ENCODE assay signal across 18 cellular contexts in genomic region chr13:51564671-51565070, GRCh38. TPM values are rescaled to one million over a fixed set of nuclear protein-coding genes. Genes with fewer than 3 reads are reported as not detected.
DNase-seq lines count a peak whose midpoint lies in the region; ATAC-seq lines count a peak whose summit lies in the region.
"Had no signal": no experiment of that assay in that cellular context is flagged by ENCODE, and none has a peak within 500 bp of the region (broad histone marks: within the 10 kb centered on the region; RNA-seq: fewer than 3 reads in every experiment).

No MANE protein-coding gene starts in this region.

- no peak overlapping the region for H3K14ac ChIP-seq in trophoblast cell (ENCODE audit: low read length)

- H3K4me3 ChIP-seq in Karpas-422 (ENCODE audit: low read length) = no peak overlapping the region
- H3K4me3 ChIP-seq in trophoblast cell (ENCODE audit: low read depth, low read length) = no peak overlapping the region
- H3K4me3 ChIP-seq: A549, BLaER1, GM12878, HAP-1 had no signal

- no peak overlapping the region for H4K8ac ChIP-seq in trophoblast cell (ENCODE audit: low read depth, low read length)

- H3K27ac Mint-ChIP-seq in activated CD4-positive, alpha-beta T cell treated with anti-CD3 and anti-CD28 coated beads, Interleukin-2, amount 10 ng/mL, durations not matched to agents 24 days and 14 days = no peak overlapping the region
- H3K27ac Mint-ChIP-seq: CD8-positive, alpha-beta T cell had no signal

- H3K18ac ChIP-seq in trophoblast cell (ENCODE audit: low read length) = no peak overlapping the region

- no peaks in the 10 kb centered on the region for H3K9me3 ChIP-seq in Karpas-422 (ENCODE audit: low read length)
- peaks cover 5% of the 10 kb centered on the region for H3K9me3 ChIP-seq in trophoblast cell (ENCODE audit: insufficient read depth, low read depth, low read length)
- H3K9me3 ChIP-seq: A549, HAP-1 had no signal

- no CpG with 5 or more reads among the region's 1 CpG for WGBS in trophoblast cell (ENCODE audit: extremely low coverage, insufficient coverage, insufficient read length)

- intact Hi-C loops in activated CD4-positive, alpha-beta T cell treated with anti-CD3 and anti-CD28 coated beads, Interleukin-2, amount 10 ng/mL, durations not matched to agents 24 days and 14 days (cut with micrococcal nuclease) = no loop called here

- no peaks in the 10 kb centered on the region for H3K36me3 Mint-ChIP-seq in activated CD4-positive, alpha-beta T cell treated with anti-CD3 and anti-CD28 coated beads, Interleukin-2, amount 10 ng/mL, durations not matched to agents 24 days and 14 days (ENCODE audit: low read depth)
- H3K36me3 Mint-ChIP-seq: CD8-positive, alpha-beta T cell had no signal

- no peaks in the 10 kb centered on the region for H3K79me1 ChIP-seq in trophoblast cell (ENCODE audit: low read length)

- no peaks in the 10 kb centered on the region for H4K20me1 ChIP-seq in Karpas-422 (ENCODE audit: insufficient read depth, low read depth, low read length)
- H4K20me1 ChIP-seq: BLaER1 had no signal

- no peak overlapping the region for H3K23ac ChIP-seq in trophoblast cell (ENCODE audit: low read length)

- H3K4me1 Mint-ChIP-seq in activated CD4-positive, alpha-beta T cell treated with anti-CD3 and anti-CD28 coated beads, Interleukin-2, amount 10 ng/mL, durations not matched to agents 24 days and 14 days = peaks cover 26% of the 10 kb centered on the region

- no peak overlapping the region for H2BK5ac ChIP-seq in trophoblast cell (ENCODE audit: low read depth, low read length, poor library complexity)

- no peaks in the 10 kb centered on the region for H3K9me2 ChIP-seq in Karpas-422 (replicated peaks; ENCODE audit: insufficient read depth, low read length)

- no peaks in the 10 kb centered on the region for H3K27me3 ChIP-seq in Karpas-422 (ENCODE audit: low read length)
- no peaks in the 10 kb centered on the region for H3K27me3 ChIP-seq in trophoblast cell (ENCODE audit: insufficient read depth, low read length)
- H3K27me3 ChIP-seq: BLaER1 had no signal

- H3K79me2 ChIP-seq in Karpas-422 (ENCODE audit: low read length) (no peaks in the 10 kb centered on the region), trophoblast cell (ENCODE audit: control insufficient read depth, insufficient read depth, low read length, poor library complexity) (no peaks in the 10 kb centered on the region)

- H3K9me3 Mint-ChIP-seq in activated CD4-positive, alpha-beta T cell treated with anti-CD3 and anti-CD28 coated beads, Interleukin-2, amount 10 ng/mL, durations not matched to agents 24 days and 14 days = peaks cover 8% of the 10 kb centered on the region
- H3K9me3 Mint-ChIP-seq: CD8-positive, alpha-beta T cell had no signal

- H3K4me2 ChIP-seq in Karpas-422 (ENCODE audit: low read depth, low read length, poor library complexity, severe bottlenecking) = no peak overlapping the region
- H3K4me2 ChIP-seq in trophoblast cell (ENCODE audit: low read length) = no peak overlapping the region
- H3K4me2 ChIP-seq: A549, BLaER1 had no signal

- H3K36me3 ChIP-seq in Karpas-422 (ENCODE audit: insufficient read depth, low read length) (no peaks in the 10 kb centered on the region), trophoblast cell (ENCODE audit: control insufficient read depth in 1 of 2, insufficient read depth in 2 of 2, low read length in 2 of 2) (no peaks in the 10 kb centered on the region)
- H3K36me3 ChIP-seq: BLaER1, HAP-1 had no signal

- H3K4me1 ChIP-seq in Karpas-422 (ENCODE audit: low read length) = peaks cover 7% of the 10 kb centered on the region
- no peaks in the 10 kb centered on the region for H3K4me1 ChIP-seq in trophoblast cell (ENCODE audit: control insufficient read depth in 1 of 2, insufficient read depth in 2 of 2, low read length in 2 of 2)
- H3K4me1 ChIP-seq: HAP-1 had no signal

- H3K4me3 Mint-ChIP-seq in activated CD4-positive, alpha-beta T cell treated with anti-CD3 and anti-CD28 coated beads, Interleukin-2, amount 10 ng/mL, durations not matched to agents 24 days and 14 days = no peak overlapping the region
- H3K4me3 Mint-ChIP-seq: CD8-positive, alpha-beta T cell had no signal

- no peak overlapping the region for H4K12ac ChIP-seq in trophoblast cell (ENCODE audit: low read depth, low read length)

- no peak overlapping the region for H2BK120ac ChIP-seq in trophoblast cell (ENCODE audit: insufficient read depth, low read length, poor library complexity)

- ATAC-seq in HG03354 (IDR thresholded peaks at IDR 0.05; ENCODE audit: poor library complexity, severe bottlenecking, unreplicated experiment) = no peak
- no peak for ATAC-seq in HG02884 (IDR thresholded peaks at IDR 0.05; ENCODE audit: unreplicated experiment)
- ATAC-seq: A549; CD8-positive, alpha-beta T cell; GM12878 had no signal

- H3K27ac ChIP-seq in Karpas-422 (ENCODE audit: low read length) (no peak overlapping the region), epithelial cell of prostate (peak overlapping the region; percentile 16), trophoblast cell (ENCODE audit: low read depth, low read length) (no peak overlapping the region)
- H3K27ac ChIP-seq: 22Rv1, A549, BLaER1, HL-60 had no signal

- H3K4ac ChIP-seq in trophoblast cell (ENCODE audit: low read depth, low read length) = no peak overlapping the region

- DNase-seq in activated CD4-positive, alpha-beta T cell treated with anti-CD3 and anti-CD28 coated beads, Interleukin-2, amount 10 ng/mL, durations not matched to agents 24 days and 14 days = peak; percentile 39
- no peak for DNase-seq in activated CD4-positive, alpha-beta T cell treated with anti-CD3 and anti-CD28 coated beads for 48 hours
- DNase-seq in Karpas-422 (peak; percentile 20), epithelial cell of prostate (ENCODE audit: low read depth, low spot score) (no peak), trophoblast cell (peak; percentile 68 to 75), DMS153 (lab: John Stamatoyannopoulos, UW) (no peak)
- DNase-seq: Calu3; CD8-positive, alpha-beta T cell; DMS53; DND-41 had no signal

- no peak overlapping the region for H2BK12ac ChIP-seq in trophoblast cell (ENCODE audit: low read length)

- no peak overlapping the region for H3K9ac ChIP-seq in Karpas-422 (ENCODE audit: low read length)
- H3K9ac ChIP-seq in trophoblast cell (ENCODE audit: low read length) = no peak overlapping the region
- H3K9ac ChIP-seq: BLaER1 had no signal

- no peak overlapping the region for H2AK5ac ChIP-seq in trophoblast cell (ENCODE audit: low read length)

- no peak overlapping the region for H4K91ac ChIP-seq in trophoblast cell (ENCODE audit: low read depth, low read length)

- H2AFZ ChIP-seq in Karpas-422 (ENCODE audit: low read length) (no peak overlapping the region), trophoblast cell (ENCODE audit: insufficient read depth, low read length, poor library complexity) (no peak overlapping the region)

- H3K27me3 Mint-ChIP-seq in activated CD4-positive, alpha-beta T cell treated with anti-CD3 and anti-CD28 coated beads, Interleukin-2, amount 10 ng/mL, durations not matched to agents 24 days and 14 days = peaks cover 2% of the 10 kb centered on the region

RNA-seq across cellular contexts. Expression of gene WDFY2, which starts 19.6 kb away (rescaled TPM):
- 9.1 and 11.1 TPM in 2 replicates for total RNA-seq in activated CD4-positive, alpha-beta T cell treated with anti-CD3 and anti-CD28 coated beads, Interleukin-2, amount 10 ng/mL, durations not matched to agents 24 days and 14 days
- total RNA-seq in Karpas-422 (2014; rRNA removed; shearing (Covaris generic); ENCODE audit: low replicate concordance) = 3.6 and 4.1 TPM in 2 replicates
- 14.4 and 15.0 TPM in 2 replicates for polyA plus RNA-seq in trophoblast cell (2013)

Comparison
In these comparisons a context has a peak if more than half of its experiments do, and no peak if none do; other contexts are left out.
1. DNase-seq: peak in activated CD4-positive, alpha-beta T cell treated with anti-CD3 and anti-CD28 coated beads, Interleukin-2, amount 10 ng/mL, durations not matched to agents 24 days and 14 days (single experiment), Karpas-422 (single experiment) and trophoblast cell (2 of 2); none in activated CD4-positive, alpha-beta T cell treated with anti-CD3 and anti-CD28 coated beads for 48 hours (single experiment), epithelial cell of prostate (single experiment) and DMS153 (single experiment).